Comparison of ENCODE assay signal across 8 cellular contexts in genomic region chr12:42143401-42144173, GRCh38. TPM values are rescaled to one million over a fixed set of nuclear protein-coding genes. Genes with fewer than 3 reads are reported as not detected.
DNase-seq lines count a peak whose midpoint lies in the region; ATAC-seq and TF ChIP-seq lines count a peak whose summit lies in the region.

No MANE protein-coding gene starts in this region.

- no peaks in the 10 kb centered on the region for H3K27me3 ChIP-seq in smooth muscle cell (ENCODE audit: low read depth)

- H4K20me1 ChIP-seq in smooth muscle cell (ENCODE audit: low read depth), result peaks cover 46% of the 10 kb centered on the region

- H3K36me3 Mint-ChIP-seq in activated naive CD4-positive, alpha-beta T cell treated with anti-CD3 and anti-CD28 coated beads, Interleukin-2, amount 50 U/mL, for 24 hours, result peaks cover 2% of the 10 kb centered on the region
- H3K36me3 Mint-ChIP-seq in activated naive CD4-positive, alpha-beta T cell treated with anti-CD3 and anti-CD28 coated beads, Interleukin-2, amount 50 U/mL, for 72 hours, result peaks cover 0 to 16% of the 10 kb centered on the region in 2 donors

- H3K4me1 ChIP-seq in smooth muscle cell (ENCODE audit: low read depth), result peaks cover 21% of the 10 kb centered on the region

- peak overlapping the region; percentile 76 for H3K4me3 ChIP-seq in iPS-18c (ENCODE audit: insufficient read depth, low read depth, low read length)
- peak overlapping the region; percentile 76 for H3K4me3 ChIP-seq in smooth muscle cell

- in situ Hi-C loops in KBM-7 (cut with MboI; ENCODE audit: low pct_unique_long_range_greater_than_20kb, low sequenced_read_pairs), result loop anchor here (25.0 kb wide), 1 partner anchor 219 kb away; no protein-coding TSS in a partner anchor

- peak overlapping the region; percentile 93 for H3K27ac Mint-ChIP-seq in activated naive CD4-positive, alpha-beta T cell treated with anti-CD3 and anti-CD28 coated beads, Interleukin-2, amount 50 U/mL, for 24 hours
- peak overlapping the region; percentile 86 to 98 for H3K27ac Mint-ChIP-seq in activated naive CD4-positive, alpha-beta T cell treated with anti-CD3 and anti-CD28 coated beads, Interleukin-2, amount 50 U/mL, for 72 hours

- peak overlapping the region; percentile 14 for H3K27ac ChIP-seq in smooth muscle cell (ENCODE audit: low read depth)

- H3K4me1 Mint-ChIP-seq in activated naive CD4-positive, alpha-beta T cell treated with anti-CD3 and anti-CD28 coated beads, Interleukin-2, amount 50 U/mL, for 24 hours, result peaks cover 53% of the 10 kb centered on the region

- no peaks in the 10 kb centered on the region for H3K27me3 Mint-ChIP-seq in activated naive CD4-positive, alpha-beta T cell treated with anti-CD3 and anti-CD28 coated beads, Interleukin-2, amount 50 U/mL, for 24 hours

- H3K79me2 ChIP-seq in smooth muscle cell (ENCODE audit: low read depth), result peaks cover 53% of the 10 kb centered on the region

- H3K36me3 ChIP-seq in smooth muscle cell (ENCODE audit: low read depth), result no peaks in the 10 kb centered on the region

- H3K9me3 ChIP-seq in iPS-18c (ENCODE audit: control insufficient read depth, insufficient read depth, low read length) (no peaks in the 10 kb centered on the region), smooth muscle cell (replicated peaks; ENCODE audit: low read depth) (no peaks in the 10 kb centered on the region)

- WGBS in smooth muscle cell (ENCODE audit: low lambda C conversion rate), result 25% methylated on average over 14 of the region's 14 CpGs

- no peaks in the 10 kb centered on the region for H3K9me3 Mint-ChIP-seq in activated naive CD4-positive, alpha-beta T cell treated with anti-CD3 and anti-CD28 coated beads, Interleukin-2, amount 50 U/mL, for 24 hours
- H3K9me3 Mint-ChIP-seq in activated naive CD4-positive, alpha-beta T cell treated with anti-CD3 and anti-CD28 coated beads, Interleukin-2, amount 50 U/mL, for 72 hours, result no peaks in the 10 kb centered on the region

- peak overlapping the region; percentile 65 for H3K9ac ChIP-seq in smooth muscle cell (ENCODE audit: low read depth)

- DNase-seq in activated naive CD4-positive, alpha-beta T cell treated with Interleukin-2 at 50 U/mL for 16 hours, result no peak
- DNase-seq in KBM-7, result peak; percentile 46
- DNase-seq in activated naive CD4-positive, alpha-beta T cell treated with anti-CD3 and anti-CD28 coated beads, Interleukin-2, amount 50 U/mL, for 72 hours (ENCODE audit: low spot score in 2 of 2), result no peak
- DNase-seq in smooth muscle cell (lab: John Stamatoyannopoulos, UW; ENCODE audit: unreplicated experiment), result no peak
- no peak for DNase-seq in HK-2 (ENCODE audit: unreplicated experiment)

- no peak for ATAC-seq in activated naive CD4-positive, alpha-beta T cell treated with anti-CD3 and anti-CD28 coated beads, Interleukin-2, amount 50 U/mL, for 72 hours
- ATAC-seq in HG03442 (IDR thresholded peaks at IDR 0.05; ENCODE audit: unreplicated experiment), result no peak

- peaks cover 4% of the 10 kb centered on the region for H3F3A ChIP-seq in smooth muscle cell (ENCODE audit: low read depth)

- no peak for TF ChIP-seq CTCF in smooth muscle cell (IDR thresholded peaks at IDR 0.05; ENCODE audit: borderline replicate concordance, insufficient read depth, poor library complexity, severe bottlenecking)

- peak overlapping the region; percentile 96 for H3K4me3 Mint-ChIP-seq in activated naive CD4-positive, alpha-beta T cell treated with anti-CD3 and anti-CD28 coated beads, Interleukin-2, amount 50 U/mL, for 24 hours

- peak overlapping the region; percentile 76 for H2AFZ ChIP-seq in smooth muscle cell (ENCODE audit: low read depth)

- peak overlapping the region; percentile 95 for H3K4me2 ChIP-seq in smooth muscle cell

RNA-seq across cellular contexts. Expression of gene GXYLT1, which starts 1.1 kb away (rescaled TPM):
- total RNA-seq in activated naive CD4-positive, alpha-beta T cell treated with anti-CD3 and anti-CD28 coated beads, Interleukin-2, amount 50 U/mL, for 72 hours, result 1 to 10 TPM; 7.0 to 8.8 TPM
- 20.6 and 30.6 TPM in 2 replicates for total RNA-seq in smooth muscle cell
- polyA plus RNA-seq in smooth muscle cell, result 10.7 and 15.5 TPM in 2 replicates
